24 cellular contexts compared by ENCODE assay signal in genomic region chr2:216405588-216405987, GRCh38. TPM values are rescaled to one million over a fixed set of nuclear protein-coding genes. Genes with fewer than 3 reads are reported as not detected.
DNase-seq lines count a peak whose midpoint lies in the region; ATAC-seq, FAIRE-seq and TF ChIP-seq lines count a peak whose summit lies in the region.
"Had no signal": no experiment of that assay in that cellular context is flagged by ENCODE, and none has a peak within 500 bp of the region (broad histone marks: within the 10 kb centered on the region; RNA-seq: fewer than 3 reads in every experiment).

No MANE protein-coding gene starts in this region.

- no peak overlapping the region for H4K5ac ChIP-seq in IMR-90 (ENCODE audit: low read depth, low read length)

- H2BK120ac ChIP-seq in IMR-90 (ENCODE audit: low read depth, low read length) = no peak overlapping the region
- no peak overlapping the region for H2BK120ac ChIP-seq in neuronal stem cell (ENCODE audit: low read depth, low read length)

- POLR2A ChIA-PET in IMR-90 (lab: Charles Lee; ENCODE audit: unreplicated experiment) = no interaction called here

- H4K20me1 ChIP-seq in BLaER1 treated with 17β-estradiol and CSF1 and Interleukin-3, amounts not matched to agents 10 nM and 100 nM = no peaks in the 10 kb centered on the region
- H4K20me1 ChIP-seq in IMR-90 (ENCODE audit: insufficient read depth, low read length) = no peaks in the 10 kb centered on the region

- CTCF ChIA-PET in IMR-90 (lab: Yijun Ruan, JAX) = interaction anchor here (1.0 to 1.6 kb wide), 2 partner anchors 188 to 190 kb away, joined by 3 to 7 read pairs; no protein-coding TSS in a partner anchor

- ATAC-seq in IMR-90 (ENCODE audit: low read depth) (no peak), GM21360 (IDR thresholded peaks at IDR 0.05; ENCODE audit: unreplicated experiment) (no peak)
- ATAC-seq: HCT116, Right ventricle myocardium inferior, SK-N-SH treated with all-trans-retinoic acid at 6 μM for 48 hours had no signal

- WGBS in IMR-90 (ENCODE audit: extremely low coverage in 2 of 2, insufficient read length in 1 of 2), 2 experiments = 79% methylated on average over 5 of the region's 7 CpGs; no CpG with 5 or more reads in 1 of the 2 experiments
- no CpG with 5 or more reads among the region's 7 CpGs for whole genome bisulfite sequencing in neuronal stem cell (ENCODE audit: extremely low coverage in 2 of 2, insufficient read length in 2 of 2, insufficient replicate concordance in 1 of 2), 2 donors

- H3K9ac ChIP-seq in BLaER1 treated with 17β-estradiol and CSF1 and Interleukin-3, amounts not matched to agents 10 nM and 100 nM = 0 out of 22 replicates have a peak overlapping the region, but pooled peaks of 1 of the 11 experiments have one; percentile 10
- H3K9ac ChIP-seq in IMR-90 (ENCODE audit: low read depth, low read length) = no peak overlapping the region
- no peak overlapping the region for H3K9ac ChIP-seq in neuronal stem cell (ENCODE audit: low read depth, low read length, poor library complexity)
- H3K9ac ChIP-seq: KMS-11 had no signal

- H2BK5ac ChIP-seq in IMR-90 (ENCODE audit: low read depth, low read length, poor library complexity, severe bottlenecking) (no peak overlapping the region), neuronal stem cell (ENCODE audit: low read length) (no peak overlapping the region)

- H3K18ac ChIP-seq in IMR-90 (ENCODE audit: low read depth, low read length) (no peak overlapping the region), neuronal stem cell (ENCODE audit: low read length) (peak overlapping the region; percentile 7)

- intact Hi-C loops in IMR-90 (cut with micrococcal nuclease) = loop anchor here (2.0 kb wide), 2 partner anchors 183 to 295 kb away; no protein-coding TSS in a partner anchor

- H2BK20ac ChIP-seq in IMR-90 (ENCODE audit: low read depth, low read length) = no peak overlapping the region; the same call in 1 of the 2 replicates

- no peak overlapping the region for H3K4ac ChIP-seq in IMR-90 (ENCODE audit: low read depth, low read length)
- H3K4ac ChIP-seq in neuronal stem cell (ENCODE audit: low read length) = no peak overlapping the region

- H2BK15ac ChIP-seq in IMR-90 (ENCODE audit: low read depth, low read length) (no peak overlapping the region), neuronal stem cell (ENCODE audit: low read length) (no peak overlapping the region)

- no peak overlapping the region for H3K27ac ChIP-seq in BLaER1 treated with 17β-estradiol and CSF1 and Interleukin-3, amounts not matched to agents 10 nM and 100 nM
- no peak overlapping the region for H3K27ac ChIP-seq in IMR-90 (ENCODE audit: insufficient read depth, low read length)
- no peak overlapping the region for H3K27ac ChIP-seq in neuronal stem cell (replicated peaks; ENCODE audit: low read length)
- H3K27ac ChIP-seq: C4-2B, KMS-11, PC-9, SJCRH30 had no signal

- H3K9me3 ChIP-seq in BLaER1 treated with 17β-estradiol and CSF1 and Interleukin-3, amounts not matched to agents 10 nM and 100 nM (replicated peaks in 1 of 11) = peaks cover 0 to 7% (median 0%) of the 10 kb centered on the region in 11 experiments; a peak in 3 of 22 replicates
- H3K9me3 ChIP-seq in IMR-90 (ENCODE audit: control insufficient read depth, insufficient read depth, low read length) = no peaks in the 10 kb centered on the region
- no peaks in the 10 kb centered on the region for H3K9me3 ChIP-seq in neuronal stem cell (replicated peaks in 1 of 2; ENCODE audit: control insufficient read depth in 2 of 2, insufficient read depth in 1 of 2, low read depth in 1 of 2, low read length in 2 of 2)
- H3K9me3 ChIP-seq: SJCRH30 had no signal

- H4K91ac ChIP-seq in IMR-90 (ENCODE audit: insufficient read depth, low read depth, low read length) (no peak overlapping the region), neuronal stem cell (ENCODE audit: low read depth, low read length, poor library complexity) (no peak overlapping the region)

- no peak for TF ChIP-seq RAD21 in IMR-90 (IDR thresholded peaks at IDR 0.05; ENCODE audit: low read length)

- H3K14ac ChIP-seq in IMR-90 (replicated peaks; ENCODE audit: low read depth, low read length) (no peak overlapping the region), neuronal stem cell (ENCODE audit: low read length) (no peak overlapping the region)

- no peaks in the 10 kb centered on the region for H3K79me1 ChIP-seq in IMR-90 (ENCODE audit: low read depth in 1 of 2, low read length in 2 of 2)
- H3K79me1 ChIP-seq in neuronal stem cell (ENCODE audit: low read depth, low read length) = no peaks in the 10 kb centered on the region

- peaks cover 8 to 14% (median 11%) of the 10 kb centered on the region in 10 experiments; a peak in 19 of 20 replicates for H3K4me1 ChIP-seq in BLaER1 treated with 17β-estradiol and CSF1 and Interleukin-3, amounts not matched to agents 10 nM and 100 nM
- no peaks in the 10 kb centered on the region for H3K4me1 ChIP-seq in IMR-90 (ENCODE audit: control insufficient read depth, insufficient read depth, low read length)
- H3K4me1 ChIP-seq in neuronal stem cell (ENCODE audit: control insufficient read depth in 2 of 2, insufficient read depth in 1 of 2, low read depth in 1 of 2, low read length in 2 of 2) = peaks cover 5 to 12% of the 10 kb centered on the region in 2 donors
- H3K4me1 ChIP-seq: SJCRH30 had no signal

- peak overlapping the region; percentile 14 for H2AFZ ChIP-seq in IMR-90 (replicated peaks; ENCODE audit: low read length, poor library complexity)
- H2AFZ ChIP-seq in neuronal stem cell (ENCODE audit: low read length) = peak overlapping the region; percentile 3
- H2AFZ ChIP-seq: PC-9 had no signal

- H3K36me3 ChIP-seq in BLaER1 treated with 17β-estradiol and CSF1 and Interleukin-3, amounts not matched to agents 10 nM and 100 nM = no peaks in the 10 kb centered on the region
- H3K36me3 ChIP-seq in IMR-90 (ENCODE audit: control insufficient read depth, insufficient read depth, low read length) (no peaks in the 10 kb centered on the region), bronchial epithelial cell (ENCODE audit: control insufficient read depth, insufficient read depth, low read length) (no peaks in the 10 kb centered on the region), neuronal stem cell (replicated peaks in 1 of 2; ENCODE audit: control insufficient read depth in 2 of 2, insufficient read depth in 2 of 2, low read length in 2 of 2) (no peaks in the 10 kb centered on the region)
- H3K36me3 ChIP-seq: SJCRH30 had no signal

- H2AK9ac ChIP-seq in IMR-90 (replicated peaks; ENCODE audit: low read depth, low read length, poor library complexity) = no peak overlapping the region

- H4K8ac ChIP-seq in IMR-90 (ENCODE audit: low read depth in 2 of 2, low read length in 2 of 2) (no peak overlapping the region), neuronal stem cell (ENCODE audit: low read depth, low read length) (no peak overlapping the region)

- TF ChIP-seq POLR2A in IMR-90 (IDR thresholded peaks at IDR 0.05; ENCODE audit: low read depth, low read length) = no peak

- H3K4me3 ChIP-seq in BLaER1 treated with 17β-estradiol and CSF1 and Interleukin-3, amounts not matched to agents 10 nM and 100 nM = no peak overlapping the region
- no peak overlapping the region for H3K4me3 ChIP-seq in IMR-90 (ENCODE audit: insufficient read depth, low read depth, low read length)
- H3K4me3 ChIP-seq in bronchial epithelial cell (ENCODE audit: low read depth, low read length) = no peak overlapping the region
- no peak overlapping the region for H3K4me3 ChIP-seq in neuronal stem cell (ENCODE audit: low read length in 2 of 2)
- H3K4me3 ChIP-seq: PC-9, SJCRH30 had no signal

- TF ChIP-seq CTCF in IMR-90 (conservative IDR thresholded peaks at IDR 0.05; ENCODE audit: low read depth, low read length) (no peak), bronchial epithelial cell (IDR thresholded peaks at IDR 0.05; ENCODE audit: insufficient read depth, low read length, severe bottlenecking) (no peak)

- no peaks in the 10 kb centered on the region; the same call in 1 of the 2 replicates for H3K9me1 ChIP-seq in IMR-90 (ENCODE audit: insufficient read depth, low read length)

- 0 out of 22 replicates have a peak, but pooled peaks cover 0 to 4% (median 0%) of the 10 kb centered on the region in 11 experiments for H3K27me3 ChIP-seq in BLaER1 treated with 17β-estradiol and CSF1 and Interleukin-3, amounts not matched to agents 10 nM and 100 nM
- H3K27me3 ChIP-seq in IMR-90 (ENCODE audit: control insufficient read depth, insufficient read depth, low read length) (no peaks in the 10 kb centered on the region; the same call in 1 of the 2 replicates), bronchial epithelial cell (ENCODE audit: control insufficient read depth, insufficient read depth, low read length) (no peaks in the 10 kb centered on the region), neuronal stem cell (ENCODE audit: control insufficient read depth in 3 of 3, insufficient read depth in 3 of 3, low read depth in 1 of 3, low read length in 3 of 3) (peaks cover 0 to 8% (median 0%) of the 10 kb centered on the region in 3 experiments)

- dilution Hi-C loops in IMR-90 (cut with HindIII; ENCODE audit: low sequenced_read_pairs, unreplicated experiment) = no loop called here

- in situ Hi-C loops in IMR-90 (cut with MboI; ENCODE audit: low sequenced_read_pairs) = loop anchor here (25.0 kb wide), 1 partner anchor 193 kb away; no protein-coding TSS in a partner anchor

- no TSS peak for BruUV-seq in IMR-90 (replicated peaks; lab: Mats Ljungman, UMichigan)

- H3K4me2 ChIP-seq in BLaER1 treated with 17β-estradiol and CSF1 and Interleukin-3, amounts not matched to agents 10 nM and 100 nM = peak overlapping the region; percentile 5 to 64 (median 55)
- H3K4me2 ChIP-seq in IMR-90 (ENCODE audit: low read depth, low read length) (no peak overlapping the region), neuronal stem cell (ENCODE audit: insufficient read depth, low read length, poor library complexity, severe bottlenecking) (no peak overlapping the region)
- H3K4me2 ChIP-seq: KMS-11, PC-9 had no signal

- H3K56ac ChIP-seq in IMR-90 (ENCODE audit: extremely low read depth, insufficient read depth, low read length) = no peak overlapping the region

- no peak for FAIRE-seq in bronchial epithelial cell (lab: Jason Lieb, UNC)
- FAIRE-seq: A204.1, G401.6 had no signal

- H2AK5ac ChIP-seq in IMR-90 (ENCODE audit: low read depth, low read length) = no peak overlapping the region
- no peak overlapping the region for H2AK5ac ChIP-seq in neuronal stem cell (ENCODE audit: low read depth, low read length)

- H3K23ac ChIP-seq in IMR-90 (ENCODE audit: low read depth, low read length) (no peak overlapping the region), neuronal stem cell (ENCODE audit: low read depth, low read length, poor library complexity) (no peak overlapping the region)

- no peak overlapping the region for H2BK12ac ChIP-seq in neuronal stem cell (ENCODE audit: low read length)

- DNase-seq in IMR-90 (no peak), bronchial epithelial cell (ENCODE audit: low read depth) (peak; percentile 36), neuronal stem cell (ENCODE audit: low spot score) (no peak), glomerular visceral epithelial cell (ENCODE audit: extremely low spot score) (no peak)
- DNase-seq in activated T-cell treated with anti-CD3 and anti-CD28 coated beads, Interleukin-2, amount 50 U/mL, for 48 hours = no peak
- DNase-seq: Calu3; CD8-positive, alpha-beta memory T cell; NCI-H1092; NCI-H1417 treated with DMSO at 0.1 percent for 48 hours; NCI-H187 treated with DMSO at 0.1 percent for 48 hours; NCI-H2227 treated with DMSO at 0.1 percent for 48 hours; NCI-H526 treated with DMSO at 0.1 percent for 48 hours; PC-9; SJCRH30 had no signal

RNA-seq across cellular contexts. Expression of gene SMARCAL1, which starts 6.7 kb away (rescaled TPM):
- 10.8 and 13.6 TPM in 2 replicates for total RNA-seq in IMR-90 (2012; rRNA removed)
- polyA plus RNA-seq in IMR-90 (2012; rRNA removed) = 21.0 and 21.4 TPM in 2 replicates
- 14.4 and 15.5 TPM in 2 replicates for polyA plus RNA-seq in IMR-90 (2012; cell fraction: cytosol; rRNA removed)
- polyA plus RNA-seq in IMR-90 (2012; cell fraction: nucleus; rRNA removed; ENCODE audit: low replicate concordance) = 11.3 and 15.5 TPM in 2 replicates
- total RNA-seq in bronchial epithelial cell = 7.4 and 9.9 TPM in 2 replicates
- 13.5 TPM for polyA plus RNA-seq in neuronal stem cell (2013, experiment 1 of 2)
- 14.6 TPM for polyA plus RNA-seq in neuronal stem cell (2013, experiment 2 of 2)

RNA-seq across cellular contexts. Expression of gene MARCHF4, which starts 33.3 kb away (rescaled TPM):
- 2.3 and 3.1 TPM in 2 replicates for total RNA-seq in IMR-90 (2012; rRNA removed)
- 12.0 and 12.9 TPM in 2 replicates for polyA plus RNA-seq in IMR-90 (2012; rRNA removed)
- polyA plus RNA-seq in IMR-90 (2012; cell fraction: cytosol; rRNA removed) = 6.7 and 8.3 TPM in 2 replicates
- 5.3 and 6.4 TPM in 2 replicates for polyA plus RNA-seq in IMR-90 (2012; cell fraction: nucleus; rRNA removed; ENCODE audit: low replicate concordance)
- not detected in 2 replicates for total RNA-seq in bronchial epithelial cell
- polyA plus RNA-seq in neuronal stem cell (2013, experiment 1 of 2) = 1.4 TPM
- polyA plus RNA-seq in neuronal stem cell (2013, experiment 2 of 2) = 1.3 TPM
- total RNA-seq: CD8-positive, alpha-beta memory T cell; SJCRH30 had no signal
- polyA plus RNA-seq: CD8-positive, alpha-beta memory T cell; IgD-negative memory B cell had no signal

Comparison
In these comparisons a context has a peak if more than half of its experiments do, and no peak if none do; other contexts are left out.
1. H3K4me2 ChIP-seq: peak in BLaER1 treated with 17β-estradiol and CSF1 and Interleukin-3, amounts not matched to agents 10 nM and 100 nM (11 of 11); none in IMR-90 (single experiment) and neuronal stem cell (single experiment).